8 cellular contexts compared by ENCODE assay signal in genomic region chr5:74576941-74577456, GRCh38.
DNase-seq lines count a peak whose midpoint lies in the region; ATAC-seq and TF ChIP-seq lines count a peak whose summit lies in the region.

No MANE protein-coding gene starts in this region.

- no peaks in the 10 kb centered on the region for H3K9me3 Mint-ChIP-seq in natural killer cell

- no peaks in the 10 kb centered on the region for H4K20me1 ChIP-seq in KMS-11 (ENCODE audit: insufficient read depth)

- no peaks in the 10 kb centered on the region for H3K36me3 Mint-ChIP-seq in natural killer cell

- peaks cover 54% of the 10 kb centered on the region for H3K4me1 ChIP-seq in KMS-11 (ENCODE audit: low read depth, poor library complexity, severe bottlenecking)

- intact Hi-C loops in natural killer cell (cut with micrococcal nuclease) = no loop called here

- no peaks in the 10 kb centered on the region for H3K27me3 Mint-ChIP-seq in natural killer cell (ENCODE audit: low read depth in 2 of 2)

- peak; percentile 24 for DNase-seq in EL
- DNase-seq in coronary artery (ENCODE audit: low spot score) = no peak
- no peak for DNase-seq in natural killer cell
- no peak for DNase-seq in activated CD4-positive, CD25-positive, alpha-beta regulatory T cell (lab: John Stamatoyannopoulos, UW)
- DNase-seq in SKM-1 treated with dmso at 0.1 percent for 144 hours (lab: John Stamatoyannopoulos, UW; ENCODE audit: unreplicated experiment) = no peak
- no peak for DNase-seq in hippocampal formation (lab: John Stamatoyannopoulos, UW)

- peak overlapping the region; percentile 62 for H3K4me2 ChIP-seq in KMS-11

- H3K4me3 Mint-ChIP-seq in natural killer cell = peak overlapping the region; percentile 79

- peak overlapping the region; percentile 59 for H3K9ac ChIP-seq in KMS-11

- no peak overlapping the region for H3K4me3 ChIP-seq in KMS-11 (IDR thresholded peaks at IDR 0.05; ENCODE audit: insufficient read depth, low read depth, low read length)
- H3K4me3 ChIP-seq in coronary artery = peak overlapping the region; percentile 44

- ATAC-seq in GM21381 (IDR thresholded peaks at IDR 0.05; ENCODE audit: unreplicated experiment) = peak; percentile 63
- peak; percentile 56 to 68 (median 65) for ATAC-seq in natural killer cell

- H3K27ac ChIP-seq in KMS-11 = peak overlapping the region; percentile 88
- H3K27ac ChIP-seq in coronary artery = peak overlapping the region; percentile 27 to 57

- H2AFZ ChIP-seq in KMS-11 (ENCODE audit: low read depth) = peak overlapping the region; percentile 36; the same call in 1 of the 2 replicates

- TF ChIP-seq CTCF in KMS-11 (conservative IDR thresholded peaks at IDR 0.05; ENCODE audit: low read depth, low read length) = no peak
- TF ChIP-seq CTCF in coronary artery (IDR thresholded peaks at IDR 0.05) = no peak
- no peak for TF ChIP-seq CTCF in natural killer cell (IDR thresholded peaks at IDR 0.05)

- H3K79me2 ChIP-seq in KMS-11 (ENCODE audit: insufficient read depth, low read depth) = no peaks in the 10 kb centered on the region

- H3K27ac Mint-ChIP-seq in natural killer cell = peak overlapping the region; percentile 57 to 69

- no peaks in the 10 kb centered on the region for H3K36me3 ChIP-seq in KMS-11 (ENCODE audit: insufficient read depth)

- peaks cover 35 to 38% of the 10 kb centered on the region in 2 donors for H3K4me1 Mint-ChIP-seq in natural killer cell

- H3K27me3 ChIP-seq in KMS-11 (ENCODE audit: insufficient read depth, low read depth) = no peaks in the 10 kb centered on the region
